ENCODE assay signal across 11 cellular contexts in the genomic region with DNA sequence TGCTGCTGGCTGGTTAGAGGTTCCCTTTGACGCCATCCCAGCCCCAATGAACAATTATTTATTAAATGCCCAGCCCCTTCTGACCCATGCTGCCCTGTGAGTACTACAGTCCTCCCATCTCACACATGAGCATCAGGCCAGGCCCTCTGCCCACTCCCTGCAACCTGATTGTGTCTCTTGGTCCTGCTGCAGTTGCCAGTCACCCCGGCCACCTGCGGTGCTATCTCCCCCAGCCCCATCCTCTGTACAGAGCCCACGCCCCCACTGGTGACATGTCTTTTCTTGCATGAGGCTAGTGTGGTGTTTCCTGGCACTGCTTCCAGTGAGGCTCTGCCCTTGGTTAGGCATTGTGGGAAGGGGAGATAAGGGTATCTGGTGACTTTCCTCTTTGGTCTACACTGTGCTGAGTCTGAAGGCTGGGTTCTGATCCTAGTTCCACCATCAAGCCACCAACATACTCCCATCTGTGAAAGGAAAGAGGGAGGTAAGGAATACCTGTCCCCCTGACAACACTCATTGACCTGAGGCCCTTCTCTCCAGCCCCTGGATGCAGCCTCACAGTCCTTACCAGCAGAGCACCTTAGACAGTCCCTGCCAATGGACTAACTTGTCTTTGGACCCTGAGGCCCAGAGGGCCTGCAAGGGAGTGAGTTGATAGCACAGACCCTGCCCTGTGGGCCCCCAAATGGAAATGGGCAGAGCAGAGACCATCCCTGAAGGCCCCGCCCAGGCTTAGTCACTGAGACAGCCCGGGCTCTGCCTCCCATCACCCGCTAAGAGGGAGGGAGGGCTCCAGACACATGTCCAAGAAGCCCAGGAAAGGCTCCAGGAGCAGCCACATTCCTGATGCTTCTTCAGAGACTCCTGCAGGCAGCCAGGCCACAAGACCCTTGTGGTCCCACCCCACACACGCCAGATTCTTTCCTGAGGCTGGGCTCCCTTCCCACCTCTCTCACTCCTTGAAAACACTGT. TPM values are rescaled to one million over a fixed set of nuclear protein-coding genes. Genes with fewer than 3 reads are reported as not detected.
DNase-seq lines count a peak whose midpoint lies in the region; ATAC-seq, FAIRE-seq and TF ChIP-seq lines count a peak whose summit lies in the region.
"Had no signal": no experiment of that assay in that cellular context is flagged by ENCODE, and none has a peak within 500 bp of the region (broad histone marks: within the 10 kb centered on the region; RNA-seq: fewer than 3 reads in every experiment).

No MANE protein-coding gene starts in this region.

- no peak for FAIRE-seq in kidney (lab: Jason Lieb, UNC)
- FAIRE-seq: bronchial epithelial cell had no signal

- ATAC-seq in memory B cell (ENCODE audit: low read depth): no peak
- ATAC-seq: activated CD4-positive, CD25-positive, alpha-beta regulatory T cell treated with anti-CD3 and anti-CD28 coated beads, Interleukin-2, amount 50 U/mL, for 24 hours had no signal

- H3K4me3 ChIP-seq in AG10803 (ENCODE audit: low read length) (no peak overlapping the region), Karpas-422 (ENCODE audit: low read length) (no peak overlapping the region), coronary artery (no peak overlapping the region), kidney (ENCODE audit: low read length in 2 of 2) (no peak overlapping the region)

- no peaks in the 10 kb centered on the region for H3K9me2 ChIP-seq in Karpas-422 (replicated peaks; ENCODE audit: insufficient read depth, low read length)

- no peaks in the 10 kb centered on the region for H3K9me3 ChIP-seq in Karpas-422 (ENCODE audit: low read length)
- H3K9me3 ChIP-seq in kidney (ENCODE audit: control insufficient read depth in 1 of 2, low read length in 2 of 2): no peaks in the 10 kb centered on the region

- no peak overlapping the region for H3K9ac ChIP-seq in Karpas-422 (ENCODE audit: low read length)
- H3K9ac ChIP-seq in kidney (ENCODE audit: low read length in 2 of 2): no peak overlapping the region

- no peak overlapping the region for H3K27ac ChIP-seq in Karpas-422 (ENCODE audit: low read length)
- peak overlapping the region; percentile 64 to 69 for H3K27ac ChIP-seq in coronary artery
- no peak overlapping the region for H3K27ac ChIP-seq in kidney (ENCODE audit: low read depth in 2 of 2, low read length in 2 of 2)

- DNase-seq in AG10803 (ENCODE audit: low read depth): peak; percentile 24
- DNase-seq in Karpas-422: no peak
- no peak for DNase-seq in coronary artery (ENCODE audit: low spot score)
- no peak for DNase-seq in memory B cell (ENCODE audit: low spot score in 2 of 2)
- no peak for DNase-seq in GM13976 (ENCODE audit: low spot score)
- no peak for DNase-seq in NCI-H345 (lab: John Stamatoyannopoulos, UW)
- no peak for DNase-seq in nucleus accumbens (lab: John Stamatoyannopoulos, UW)
- no peak for DNase-seq in kidney

- in situ Hi-C loops in GM13976 (cut with MboI; ENCODE audit: low sequenced_read_pairs, unreplicated experiment): no loop called here

- H3K4me1 ChIP-seq in Karpas-422 (ENCODE audit: low read length) (peaks cover 12% of the 10 kb centered on the region), kidney (ENCODE audit: control insufficient read depth in 1 of 2, insufficient read depth in 1 of 2, low read depth in 1 of 2, low read length in 2 of 2) (peaks cover 0 to 23% of the 10 kb centered on the region in 2 donors)

- H3K4me1 Mint-ChIP-seq in memory B cell: peaks cover 50% of the 10 kb centered on the region

- H3K4me3 Mint-ChIP-seq in memory B cell: peak overlapping the region; percentile 35

- H4K20me1 ChIP-seq in Karpas-422 (ENCODE audit: insufficient read depth, low read depth, low read length): 0 out of 2 replicates have a peak, but pooled peaks cover 3% of the 10 kb centered on the region

- H3K9me3 Mint-ChIP-seq in memory B cell: no peaks in the 10 kb centered on the region
- H3K9me3 Mint-ChIP-seq: CD8-positive, alpha-beta memory T cell had no signal

- H3K36me3 ChIP-seq in Karpas-422 (ENCODE audit: insufficient read depth, low read length): no peaks in the 10 kb centered on the region
- H3K36me3 ChIP-seq in kidney (ENCODE audit: control insufficient read depth in 1 of 2, insufficient read depth in 2 of 2, low read length in 2 of 2): peaks cover 2 to 7% of the 10 kb centered on the region in 2 donors

- no peaks in the 10 kb centered on the region for H3K36me3 Mint-ChIP-seq in memory B cell

- H2AFZ ChIP-seq in Karpas-422 (ENCODE audit: low read length): no peak overlapping the region

- peak overlapping the region; percentile 81 for H3K27ac Mint-ChIP-seq in memory B cell

- peaks cover 1% of the 10 kb centered on the region; the same call in 1 of the 2 replicates for H3K27me3 ChIP-seq in Karpas-422 (ENCODE audit: low read length)

- no peaks in the 10 kb centered on the region for H3K27me3 Mint-ChIP-seq in memory B cell
- H3K27me3 Mint-ChIP-seq: CD8-positive, alpha-beta memory T cell had no signal

- TF ChIP-seq CTCF in AG10803 (conservative IDR thresholded peaks at IDR 0.05; ENCODE audit: low read length) (no peak), coronary artery (IDR thresholded peaks at IDR 0.05) (no peak), GM13976 (IDR thresholded peaks at IDR 0.05; ENCODE audit: borderline replicate concordance, control extremely low read depth, extremely low read depth, insufficient read depth, missing control alignments) (no peak), kidney (IDR thresholded peaks at IDR 0.05; ENCODE audit: borderline replicate concordance, extremely low read depth, insufficient read depth) (no peak)

- intact Hi-C loops in kidney (cut with DNase I): no loop called here

- H3K4me2 ChIP-seq in Karpas-422 (ENCODE audit: low read depth, low read length, poor library complexity, severe bottlenecking): peak overlapping the region; percentile 3

- H3K79me2 ChIP-seq in Karpas-422 (ENCODE audit: low read length): no peaks in the 10 kb centered on the region

RNA-seq across cellular contexts. Expression of gene CX3CL1, which starts 11.3 kb away (rescaled TPM):
- not detected in 2 replicates for total RNA-seq in Karpas-422 (2014; rRNA removed; shearing (Covaris generic); ENCODE audit: low replicate concordance)
- 46.4 TPM for total RNA-seq in kidney
- polyA plus RNA-seq in kidney (ENCODE audit: insufficient read depth, low read depth, low replicate concordance): 39.1 TPM
- total RNA-seq: bronchial epithelial cell; CD8-positive, alpha-beta memory T cell had no signal
- polyA plus RNA-seq: CD8-positive, alpha-beta memory T cell had no signal

RNA-seq across cellular contexts. Expression of gene CCL17, which starts 21.0 kb away (rescaled TPM):
- not detected in 2 replicates for total RNA-seq in Karpas-422 (2014; rRNA removed; shearing (Covaris generic); ENCODE audit: low replicate concordance)
- 1.5 TPM for total RNA-seq in kidney
- not detected for polyA plus RNA-seq in kidney (ENCODE audit: insufficient read depth, low read depth, low replicate concordance)
- total RNA-seq: bronchial epithelial cell had no signal
- polyA plus RNA-seq: CD8-positive, alpha-beta memory T cell had no signal

RNA-seq across cellular contexts. Expression of gene CCL22, which starts 25.0 kb away (rescaled TPM):
- not detected in 2 replicates for total RNA-seq in Karpas-422 (2014; rRNA removed; shearing (Covaris generic); ENCODE audit: low replicate concordance)
- total RNA-seq in kidney: 1.3 TPM
- polyA plus RNA-seq in kidney (ENCODE audit: insufficient read depth, low read depth, low replicate concordance): not detected
- total RNA-seq: bronchial epithelial cell had no signal
- polyA plus RNA-seq: CD8-positive, alpha-beta memory T cell had no signal

Comparison
In these comparisons a context has a peak if more than half of its experiments do, and no peak if none do; other contexts are left out.
1. H3K27ac ChIP-seq: peak in coronary artery (2 of 2); none in Karpas-422 (single experiment) and kidney (0 of 2).
2. RNA of gene CX3CL1, which starts 11.3 kb away (total RNA-seq): 46.4 TPM in kidney (single experiment); not detected in Karpas-422; every median in the first group is over 10 times any median in the second.